In the genomic region with DNA sequence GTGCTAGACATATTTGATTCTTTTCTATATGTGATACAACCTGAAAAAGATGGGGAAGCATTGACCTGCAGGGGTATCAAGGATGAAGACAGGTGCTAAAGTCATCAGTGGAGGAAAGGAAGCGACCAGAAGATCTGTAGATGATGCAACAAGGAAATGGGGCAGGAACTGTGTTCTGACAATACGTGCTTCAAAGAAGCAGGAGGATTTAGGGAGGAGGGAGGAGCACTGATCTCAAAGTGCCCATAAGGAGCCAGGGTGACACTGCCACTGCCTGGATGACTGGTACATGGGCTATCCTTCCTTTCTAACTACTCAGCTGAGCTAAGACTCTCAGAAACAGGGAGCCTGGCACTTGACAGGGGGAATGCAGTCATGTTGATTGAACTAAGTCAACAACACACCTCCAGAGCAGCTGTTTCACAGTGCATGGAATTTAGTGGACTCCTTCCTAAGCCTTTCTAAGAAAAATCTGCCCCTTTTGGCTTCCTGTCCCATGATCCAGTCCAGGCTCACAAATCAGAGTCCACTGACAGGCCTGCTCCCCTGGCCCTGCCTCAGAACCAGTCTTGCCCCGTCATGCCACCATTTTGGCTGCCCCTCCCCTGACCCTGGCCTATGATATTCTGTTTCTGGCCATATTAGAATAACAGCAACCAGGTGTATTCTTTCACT, we compare ENCODE assay signal across 1 cellular context.
TF ChIP-seq lines count a peak whose summit lies in the region.

No MANE protein-coding gene starts in this region.

TF ChIP-seq in GM12878, 131 proteins besides CTCF, POLR2A, EP300 and RAD21 (continued from another document):
- TF ChIP-seq, protein P1, sequence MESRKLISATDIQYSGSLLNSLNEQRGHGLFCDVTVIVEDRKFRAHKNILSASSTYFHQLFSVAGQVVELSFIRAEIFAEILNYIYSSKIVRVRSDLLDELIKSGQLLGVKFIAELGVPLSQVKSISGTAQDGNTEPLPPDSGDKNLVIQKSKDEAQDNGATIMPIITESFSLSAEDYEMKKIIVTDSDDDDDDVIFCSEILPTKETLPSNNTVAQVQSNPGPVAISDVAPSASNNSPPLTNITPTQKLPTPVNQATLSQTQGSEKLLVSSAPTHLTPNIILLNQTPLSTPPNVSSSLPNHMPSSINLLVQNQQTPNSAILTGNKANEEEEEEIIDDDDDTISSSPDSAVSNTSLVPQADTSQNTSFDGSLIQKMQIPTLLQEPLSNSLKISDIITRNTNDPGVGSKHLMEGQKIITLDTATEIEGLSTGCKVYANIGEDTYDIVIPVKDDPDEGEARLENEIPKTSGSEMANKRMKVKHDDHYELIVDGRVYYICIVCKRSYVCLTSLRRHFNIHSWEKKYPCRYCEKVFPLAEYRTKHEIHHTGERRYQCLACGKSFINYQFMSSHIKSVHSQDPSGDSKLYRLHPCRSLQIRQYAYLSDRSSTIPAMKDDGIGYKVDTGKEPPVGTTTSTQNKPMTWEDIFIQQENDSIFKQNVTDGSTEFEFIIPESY (IDR thresholded peaks at IDR 0.05): no peak
- TF ChIP-seq, protein P2, sequence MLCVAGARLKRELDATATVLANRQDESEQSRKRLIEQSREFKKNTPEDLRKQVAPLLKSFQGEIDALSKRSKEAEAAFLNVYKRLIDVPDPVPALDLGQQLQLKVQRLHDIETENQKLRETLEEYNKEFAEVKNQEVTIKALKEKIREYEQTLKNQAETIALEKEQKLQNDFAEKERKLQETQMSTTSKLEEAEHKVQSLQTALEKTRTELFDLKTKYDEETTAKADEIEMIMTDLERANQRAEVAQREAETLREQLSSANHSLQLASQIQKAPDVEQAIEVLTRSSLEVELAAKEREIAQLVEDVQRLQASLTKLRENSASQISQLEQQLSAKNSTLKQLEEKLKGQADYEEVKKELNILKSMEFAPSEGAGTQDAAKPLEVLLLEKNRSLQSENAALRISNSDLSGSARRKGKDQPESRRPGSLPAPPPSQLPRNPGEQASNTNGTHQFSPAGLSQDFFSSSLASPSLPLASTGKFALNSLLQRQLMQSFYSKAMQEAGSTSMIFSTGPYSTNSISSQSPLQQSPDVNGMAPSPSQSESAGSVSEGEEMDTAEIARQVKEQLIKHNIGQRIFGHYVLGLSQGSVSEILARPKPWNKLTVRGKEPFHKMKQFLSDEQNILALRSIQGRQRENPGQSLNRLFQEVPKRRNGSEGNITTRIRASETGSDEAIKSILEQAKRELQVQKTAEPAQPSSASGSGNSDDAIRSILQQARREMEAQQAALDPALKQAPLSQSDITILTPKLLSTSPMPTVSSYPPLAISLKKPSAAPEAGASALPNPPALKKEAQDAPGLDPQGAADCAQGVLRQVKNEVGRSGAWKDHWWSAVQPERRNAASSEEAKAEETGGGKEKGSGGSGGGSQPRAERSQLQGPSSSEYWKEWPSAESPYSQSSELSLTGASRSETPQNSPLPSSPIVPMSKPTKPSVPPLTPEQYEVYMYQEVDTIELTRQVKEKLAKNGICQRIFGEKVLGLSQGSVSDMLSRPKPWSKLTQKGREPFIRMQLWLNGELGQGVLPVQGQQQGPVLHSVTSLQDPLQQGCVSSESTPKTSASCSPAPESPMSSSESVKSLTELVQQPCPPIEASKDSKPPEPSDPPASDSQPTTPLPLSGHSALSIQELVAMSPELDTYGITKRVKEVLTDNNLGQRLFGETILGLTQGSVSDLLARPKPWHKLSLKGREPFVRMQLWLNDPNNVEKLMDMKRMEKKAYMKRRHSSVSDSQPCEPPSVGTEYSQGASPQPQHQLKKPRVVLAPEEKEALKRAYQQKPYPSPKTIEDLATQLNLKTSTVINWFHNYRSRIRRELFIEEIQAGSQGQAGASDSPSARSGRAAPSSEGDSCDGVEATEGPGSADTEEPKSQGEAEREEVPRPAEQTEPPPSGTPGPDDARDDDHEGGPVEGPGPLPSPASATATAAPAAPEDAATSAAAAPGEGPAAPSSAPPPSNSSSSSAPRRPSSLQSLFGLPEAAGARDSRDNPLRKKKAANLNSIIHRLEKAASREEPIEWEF (IDR thresholded peaks at IDR 0.05; ENCODE audit: insufficient replicate concordance, low read depth, low read length): no peak
- no peak for TF ChIP-seq FOXM1 (IDR thresholded peaks at IDR 0.05; ENCODE audit: low read depth, low read length)
- TF ChIP-seq KAT2A (conservative IDR thresholded peaks at IDR 0.05; ENCODE audit: control insufficient read depth, low read depth, low read length): no peak
- TF ChIP-seq, protein P3, sequence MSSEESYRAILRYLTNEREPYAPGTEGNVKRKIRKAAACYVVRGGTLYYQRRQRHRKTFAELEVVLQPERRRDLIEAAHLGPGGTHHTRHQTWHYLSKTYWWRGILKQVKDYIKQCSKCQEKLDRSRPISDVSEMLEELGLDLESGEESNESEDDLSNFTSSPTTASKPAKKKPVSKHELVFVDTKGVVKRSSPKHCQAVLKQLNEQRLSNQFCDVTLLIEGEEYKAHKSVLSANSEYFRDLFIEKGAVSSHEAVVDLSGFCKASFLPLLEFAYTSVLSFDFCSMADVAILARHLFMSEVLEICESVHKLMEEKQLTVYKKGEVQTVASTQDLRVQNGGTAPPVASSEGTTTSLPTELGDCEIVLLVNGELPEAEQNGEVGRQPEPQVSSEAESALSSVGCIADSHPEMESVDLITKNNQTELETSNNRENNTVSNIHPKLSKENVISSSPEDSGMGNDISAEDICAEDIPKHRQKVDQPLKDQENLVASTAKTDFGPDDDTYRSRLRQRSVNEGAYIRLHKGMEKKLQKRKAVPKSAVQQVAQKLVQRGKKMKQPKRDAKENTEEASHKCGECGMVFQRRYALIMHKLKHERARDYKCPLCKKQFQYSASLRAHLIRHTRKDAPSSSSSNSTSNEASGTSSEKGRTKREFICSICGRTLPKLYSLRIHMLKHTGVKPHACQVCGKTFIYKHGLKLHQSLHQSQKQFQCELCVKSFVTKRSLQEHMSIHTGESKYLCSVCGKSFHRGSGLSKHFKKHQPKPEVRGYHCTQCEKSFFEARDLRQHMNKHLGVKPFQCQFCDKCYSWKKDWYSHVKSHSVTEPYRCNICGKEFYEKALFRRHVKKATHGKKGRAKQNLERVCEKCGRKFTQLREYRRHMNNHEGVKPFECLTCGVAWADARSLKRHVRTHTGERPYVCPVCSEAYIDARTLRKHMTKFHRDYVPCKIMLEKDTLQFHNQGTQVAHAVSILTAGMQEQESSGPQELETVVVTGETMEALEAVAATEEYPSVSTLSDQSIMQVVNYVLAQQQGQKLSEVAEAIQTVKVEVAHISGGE (CRISPR knock-in tag; IDR thresholded peaks at IDR 0.05): no peak
- TF ChIP-seq MEF2A (IDR thresholded peaks at IDR 0.05; ENCODE audit: insufficient read depth, low read depth, low read length): no peak
- TF ChIP-seq MYC (IDR thresholded peaks at IDR 0.05; ENCODE audit: insufficient read depth, insufficient read length, insufficient replicate concordance, low read length, severe bottlenecking): no peak
- no peak for TF ChIP-seq MXI1 (IDR thresholded peaks at IDR 0.05; ENCODE audit: low read depth, low read length)
